In the genomic region with DNA sequence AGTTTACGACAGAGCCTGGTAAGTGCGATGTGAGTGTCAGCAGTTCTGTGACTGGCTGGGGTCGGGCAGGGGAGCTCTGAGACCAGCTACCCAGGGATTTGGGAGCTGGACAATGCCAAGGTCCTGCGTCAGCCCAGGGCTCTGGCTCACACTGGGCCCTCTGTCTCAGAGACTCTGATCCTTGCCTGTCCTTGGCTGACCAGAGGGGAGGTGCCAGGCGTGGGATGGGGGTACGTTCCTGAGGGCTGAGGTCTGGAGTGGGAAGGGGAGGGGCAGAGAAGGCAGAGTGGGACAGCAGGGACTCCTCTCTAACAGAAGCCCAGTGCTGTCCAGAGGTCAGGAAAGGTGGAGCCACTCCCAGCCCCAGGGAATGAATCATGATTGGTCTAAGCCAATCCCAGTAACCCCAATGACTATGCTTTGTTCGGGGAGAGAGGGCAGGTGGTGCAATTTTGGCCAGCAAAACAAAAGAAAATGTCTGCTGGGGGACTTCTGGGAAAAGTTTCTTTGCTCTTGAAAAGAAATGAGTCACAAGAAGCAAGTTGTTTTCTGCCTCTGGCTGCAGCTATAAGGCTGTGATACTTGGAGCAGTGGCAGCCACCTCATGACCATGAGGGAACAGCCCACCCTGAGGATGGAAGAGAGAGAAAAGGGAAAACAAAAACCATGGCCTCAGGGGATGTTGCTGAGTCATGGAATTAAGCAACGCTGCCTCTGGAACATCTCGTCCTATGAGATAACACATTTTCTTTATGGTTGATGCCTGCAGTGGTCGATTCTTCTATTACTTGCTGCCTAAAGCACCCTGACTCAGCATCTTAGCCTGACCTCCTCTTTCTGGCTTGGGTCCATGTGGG, we compare ENCODE assay signal across 1 cellular context.
TF ChIP-seq lines count a peak whose summit lies in the region.

No MANE protein-coding gene starts in this region.

TF ChIP-seq in K562, 482 proteins besides CTCF, POLR2A, EP300 and RAD21 (continued from another document and continues in another):
- TF ChIP-seq, protein P1, sequence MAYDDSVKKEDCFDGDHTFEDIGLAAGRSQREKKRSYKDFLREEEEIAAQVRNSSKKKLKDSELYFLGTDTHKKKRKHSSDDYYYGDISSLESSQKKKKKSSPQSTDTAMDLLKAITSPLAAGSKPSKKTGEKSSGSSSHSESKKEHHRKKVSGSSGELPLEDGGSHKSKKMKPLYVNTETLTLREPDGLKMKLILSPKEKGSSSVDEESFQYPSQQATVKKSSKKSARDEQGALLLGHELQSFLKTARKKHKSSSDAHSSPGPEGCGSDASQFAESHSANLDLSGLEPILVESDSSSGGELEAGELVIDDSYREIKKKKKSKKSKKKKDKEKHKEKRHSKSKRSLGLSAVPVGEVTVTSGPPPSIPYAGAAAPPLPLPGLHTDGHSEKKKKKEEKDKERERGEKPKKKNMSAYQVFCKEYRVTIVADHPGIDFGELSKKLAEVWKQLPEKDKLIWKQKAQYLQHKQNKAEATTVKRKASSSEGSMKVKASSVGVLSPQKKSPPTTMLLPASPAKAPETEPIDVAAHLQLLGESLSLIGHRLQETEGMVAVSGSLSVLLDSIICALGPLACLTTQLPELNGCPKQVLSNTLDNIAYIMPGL (CRISPR knock-in tag; IDR thresholded peaks at IDR 0.05): no peak
- TF ChIP-seq SMARCA5 (IDR thresholded peaks at IDR 0.05) (no peak), HDAC2 (IDR thresholded peaks at IDR 0.05) (peak; percentile 44; the same call in 1 of the 2 replicates), ZHX1 (conservative IDR thresholded peaks at IDR 0.05; ENCODE audit: low read length) (no peak), MEF2D (tag; conservative IDR thresholded peaks at IDR 0.05; ENCODE audit: low read depth) (no peak), L3MBTL2 (IDR thresholded peaks at IDR 0.05) (0 out of 2 replicates have a peak, but pooled peaks have one; percentile 16), ZNF764 (CRISPR knock-in tag; IDR thresholded peaks at IDR 0.05; ENCODE audit: low read depth) (no peak), POLR2H (tag; IDR thresholded peaks at IDR 0.05; ENCODE audit: low read depth) (no peak), ZNF639 (CRISPR knock-in tag; conservative IDR thresholded peaks at IDR 0.05 in 1 of 2, IDR thresholded peaks at IDR 0.05 in 1 of 2) (no peak), NBN (IDR thresholded peaks at IDR 0.05; ENCODE audit: low read depth) (no peak), BACH1 (tag; IDR thresholded peaks at IDR 0.05) (peak; percentile 97), ZFP30 (CRISPR knock-in tag; IDR thresholded peaks at IDR 0.05; ENCODE audit: borderline replicate concordance) (no peak), SLC30A9 (CRISPR knock-in tag; IDR thresholded peaks at IDR 0.05) (no peak), RHOXF2B (CRISPR knock-in tag; conservative IDR thresholded peaks at IDR 0.05) (no peak), C11orf30 (IDR thresholded peaks at IDR 0.05; ENCODE audit: low read depth) (peak; percentile 98), LCOR (CRISPR knock-in tag; IDR thresholded peaks at IDR 0.05) (no peak), CTBP1 (IDR thresholded peaks at IDR 0.05; ENCODE audit: borderline replicate concordance) (0 out of 2 replicates have a peak, but pooled peaks have one; percentile 59), TSC22D4 (tag; IDR thresholded peaks at IDR 0.05) (no peak), ARID1B (IDR thresholded peaks at IDR 0.05) (peak; percentile 66), KDM1A (IDR thresholded peaks at IDR 0.05) (0 out of 4 replicates have a peak, but pooled peaks of 1 of the 2 experiments have one; percentile 23), CBFA2T3 (IDR thresholded peaks at IDR 0.05) (peak; percentile 68), TCF3 (CRISPR knock-in tag; IDR thresholded peaks at IDR 0.05) (peak; percentile 26; the same call in 1 of the 2 replicates), ZNF398 (CRISPR knock-in tag; IDR thresholded peaks at IDR 0.05) (no peak), ZNF134 (CRISPR knock-in tag; conservative IDR thresholded peaks at IDR 0.05) (no peak), DPF2 (IDR thresholded peaks at IDR 0.05) (peak; percentile 76), KDM4B (IDR thresholded peaks at IDR 0.05; ENCODE audit: borderline replicate concordance in 2 of 2, low read depth in 1 of 2) (no peak), NFIC (IDR thresholded peaks at IDR 0.05) (peak; percentile 53), FOXP1 (CRISPR knock-in tag; IDR thresholded peaks at IDR 0.05) (no peak), BRD9 (IDR thresholded peaks at IDR 0.05; ENCODE audit: low read depth, partially characterized antibody) (no peak), CEBPB (tag; IDR thresholded peaks at IDR 0.05) (peak; percentile 93), ZFP36 (IDR thresholded peaks at IDR 0.05; ENCODE audit: low read depth, low read length, partially characterized antibody) (no peak), NCOA6 (IDR thresholded peaks at IDR 0.05) (no peak), PHF8 (IDR thresholded peaks at IDR 0.05; ENCODE audit: borderline replicate concordance, low read length) (no peak), ARNT (IDR thresholded peaks at IDR 0.05) (0 out of 4 replicates have a peak, but pooled peaks of 1 of the 2 experiments have one; percentile 22), SMARCA4 (IDR thresholded peaks at IDR 0.05) (peak; percentile 61; the same call in 1 of the 2 replicates), TEAD4 (IDR thresholded peaks at IDR 0.05; ENCODE audit: low read length) (no peak; the same call in 1 of the 2 replicates), TEAD4 (CRISPR knock-in tag; IDR thresholded peaks at IDR 0.05; ENCODE audit: borderline replicate concordance) (no peak), KLF10 (CRISPR knock-in tag; IDR thresholded peaks at IDR 0.05) (no peak), NFE2L1 (tag; IDR thresholded peaks at IDR 0.05; ENCODE audit: borderline replicate concordance, low read depth) (peak; percentile 79), BMI1 (IDR thresholded peaks at IDR 0.05; ENCODE audit: low read length) (no peak), TAL1 (IDR thresholded peaks at IDR 0.05) (peak; percentile 43; the same call in 1 of the 2 replicates)
- TF ChIP-seq, protein P2, sequence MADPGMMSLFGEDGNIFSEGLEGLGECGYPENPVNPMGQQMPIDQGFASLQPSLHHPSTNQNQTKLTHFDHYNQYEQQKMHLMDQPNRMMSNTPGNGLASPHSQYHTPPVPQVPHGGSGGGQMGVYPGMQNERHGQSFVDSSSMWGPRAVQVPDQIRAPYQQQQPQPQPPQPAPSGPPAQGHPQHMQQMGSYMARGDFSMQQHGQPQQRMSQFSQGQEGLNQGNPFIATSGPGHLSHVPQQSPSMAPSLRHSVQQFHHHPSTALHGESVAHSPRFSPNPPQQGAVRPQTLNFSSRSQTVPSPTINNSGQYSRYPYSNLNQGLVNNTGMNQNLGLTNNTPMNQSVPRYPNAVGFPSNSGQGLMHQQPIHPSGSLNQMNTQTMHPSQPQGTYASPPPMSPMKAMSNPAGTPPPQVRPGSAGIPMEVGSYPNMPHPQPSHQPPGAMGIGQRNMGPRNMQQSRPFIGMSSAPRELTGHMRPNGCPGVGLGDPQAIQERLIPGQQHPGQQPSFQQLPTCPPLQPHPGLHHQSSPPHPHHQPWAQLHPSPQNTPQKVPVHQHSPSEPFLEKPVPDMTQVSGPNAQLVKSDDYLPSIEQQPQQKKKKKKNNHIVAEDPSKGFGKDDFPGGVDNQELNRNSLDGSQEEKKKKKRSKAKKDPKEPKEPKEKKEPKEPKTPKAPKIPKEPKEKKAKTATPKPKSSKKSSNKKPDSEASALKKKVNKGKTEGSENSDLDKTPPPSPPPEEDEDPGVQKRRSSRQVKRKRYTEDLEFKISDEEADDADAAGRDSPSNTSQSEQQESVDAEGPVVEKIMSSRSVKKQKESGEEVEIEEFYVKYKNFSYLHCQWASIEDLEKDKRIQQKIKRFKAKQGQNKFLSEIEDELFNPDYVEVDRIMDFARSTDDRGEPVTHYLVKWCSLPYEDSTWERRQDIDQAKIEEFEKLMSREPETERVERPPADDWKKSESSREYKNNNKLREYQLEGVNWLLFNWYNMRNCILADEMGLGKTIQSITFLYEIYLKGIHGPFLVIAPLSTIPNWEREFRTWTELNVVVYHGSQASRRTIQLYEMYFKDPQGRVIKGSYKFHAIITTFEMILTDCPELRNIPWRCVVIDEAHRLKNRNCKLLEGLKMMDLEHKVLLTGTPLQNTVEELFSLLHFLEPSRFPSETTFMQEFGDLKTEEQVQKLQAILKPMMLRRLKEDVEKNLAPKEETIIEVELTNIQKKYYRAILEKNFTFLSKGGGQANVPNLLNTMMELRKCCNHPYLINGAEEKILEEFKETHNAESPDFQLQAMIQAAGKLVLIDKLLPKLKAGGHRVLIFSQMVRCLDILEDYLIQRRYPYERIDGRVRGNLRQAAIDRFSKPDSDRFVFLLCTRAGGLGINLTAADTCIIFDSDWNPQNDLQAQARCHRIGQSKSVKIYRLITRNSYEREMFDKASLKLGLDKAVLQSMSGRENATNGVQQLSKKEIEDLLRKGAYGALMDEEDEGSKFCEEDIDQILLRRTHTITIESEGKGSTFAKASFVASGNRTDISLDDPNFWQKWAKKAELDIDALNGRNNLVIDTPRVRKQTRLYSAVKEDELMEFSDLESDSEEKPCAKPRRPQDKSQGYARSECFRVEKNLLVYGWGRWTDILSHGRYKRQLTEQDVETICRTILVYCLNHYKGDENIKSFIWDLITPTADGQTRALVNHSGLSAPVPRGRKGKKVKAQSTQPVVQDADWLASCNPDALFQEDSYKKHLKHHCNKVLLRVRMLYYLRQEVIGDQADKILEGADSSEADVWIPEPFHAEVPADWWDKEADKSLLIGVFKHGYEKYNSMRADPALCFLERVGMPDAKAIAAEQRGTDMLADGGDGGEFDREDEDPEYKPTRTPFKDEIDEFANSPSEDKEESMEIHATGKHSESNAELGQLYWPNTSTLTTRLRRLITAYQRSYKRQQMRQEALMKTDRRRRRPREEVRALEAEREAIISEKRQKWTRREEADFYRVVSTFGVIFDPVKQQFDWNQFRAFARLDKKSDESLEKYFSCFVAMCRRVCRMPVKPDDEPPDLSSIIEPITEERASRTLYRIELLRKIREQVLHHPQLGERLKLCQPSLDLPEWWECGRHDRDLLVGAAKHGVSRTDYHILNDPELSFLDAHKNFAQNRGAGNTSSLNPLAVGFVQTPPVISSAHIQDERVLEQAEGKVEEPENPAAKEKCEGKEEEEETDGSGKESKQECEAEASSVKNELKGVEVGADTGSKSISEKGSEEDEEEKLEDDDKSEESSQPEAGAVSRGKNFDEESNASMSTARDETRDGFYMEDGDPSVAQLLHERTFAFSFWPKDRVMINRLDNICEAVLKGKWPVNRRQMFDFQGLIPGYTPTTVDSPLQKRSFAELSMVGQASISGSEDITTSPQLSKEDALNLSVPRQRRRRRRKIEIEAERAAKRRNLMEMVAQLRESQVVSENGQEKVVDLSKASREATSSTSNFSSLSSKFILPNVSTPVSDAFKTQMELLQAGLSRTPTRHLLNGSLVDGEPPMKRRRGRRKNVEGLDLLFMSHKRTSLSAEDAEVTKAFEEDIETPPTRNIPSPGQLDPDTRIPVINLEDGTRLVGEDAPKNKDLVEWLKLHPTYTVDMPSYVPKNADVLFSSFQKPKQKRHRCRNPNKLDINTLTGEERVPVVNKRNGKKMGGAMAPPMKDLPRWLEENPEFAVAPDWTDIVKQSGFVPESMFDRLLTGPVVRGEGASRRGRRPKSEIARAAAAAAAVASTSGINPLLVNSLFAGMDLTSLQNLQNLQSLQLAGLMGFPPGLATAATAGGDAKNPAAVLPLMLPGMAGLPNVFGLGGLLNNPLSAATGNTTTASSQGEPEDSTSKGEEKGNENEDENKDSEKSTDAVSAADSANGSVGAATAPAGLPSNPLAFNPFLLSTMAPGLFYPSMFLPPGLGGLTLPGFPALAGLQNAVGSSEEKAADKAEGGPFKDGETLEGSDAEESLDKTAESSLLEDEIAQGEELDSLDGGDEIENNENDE (IDR thresholded peaks at IDR 0.05; ENCODE audit: low read depth, low read length): no peak
- TF ChIP-seq, protein P3, sequence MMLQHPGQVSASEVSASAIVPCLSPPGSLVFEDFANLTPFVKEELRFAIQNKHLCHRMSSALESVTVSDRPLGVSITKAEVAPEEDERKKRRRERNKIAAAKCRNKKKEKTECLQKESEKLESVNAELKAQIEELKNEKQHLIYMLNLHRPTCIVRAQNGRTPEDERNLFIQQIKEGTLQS (IDR thresholded peaks at IDR 0.05): peak; percentile 61; the same call in 1 of the 2 replicates
- TF ChIP-seq, protein P3 (CRISPR knock-in tag; conservative IDR thresholded peaks at IDR 0.05): no peak
